28 cellular contexts compared by ENCODE assay signal in the genomic region with DNA sequence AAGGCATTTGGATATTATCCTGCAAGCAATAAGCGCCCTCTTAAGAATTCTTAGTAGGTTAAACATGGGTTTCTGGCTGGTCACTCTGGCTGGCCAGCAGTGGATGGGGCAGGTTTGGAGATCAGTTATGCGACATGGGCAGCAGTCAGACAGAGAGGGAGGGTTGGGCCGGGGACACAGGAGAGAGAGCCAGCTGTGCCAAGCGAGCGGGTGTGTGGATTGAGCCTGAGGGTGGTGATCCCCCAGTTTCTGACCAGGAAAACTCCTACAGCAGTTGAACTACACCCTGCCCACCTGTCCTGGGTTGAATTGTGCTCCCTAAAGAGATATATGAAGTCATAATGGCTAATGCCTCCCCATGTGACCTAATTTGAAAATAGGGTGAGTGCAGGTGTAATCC.
DNase-seq lines count a peak whose midpoint lies in the region; ATAC-seq, FAIRE-seq and TF ChIP-seq lines count a peak whose summit lies in the region.
"Had no signal": no experiment of that assay in that cellular context is flagged by ENCODE, and none has a peak within 500 bp of the region (broad histone marks: within the 10 kb centered on the region; RNA-seq: fewer than 3 reads in every experiment).

No MANE protein-coding gene starts in this region.

- no peak overlapping the region for H3K27ac ChIP-seq in right atrium auricular region
- H3K27ac ChIP-seq in esophagus muscularis mucosa (replicated peaks in 1 of 4): no peak overlapping the region
- H3K27ac ChIP-seq in pancreas: no peak overlapping the region
- no peak overlapping the region for H3K27ac ChIP-seq in WERI-Rb-1
- H3K27ac ChIP-seq: BLaER1 had no signal

- 91% methylated on average over 5 of the region's 5 CpGs for WGBS in esophagus muscularis mucosa
- 73 to 88% methylated on average over 5 of the region's 5 CpGs for WGBS in pancreas, 2 donors

- ATAC-seq in Right ventricle myocardium inferior: no peak
- ATAC-seq in pancreas: no peak
- ATAC-seq: GM12878 had no signal

- peaks cover 44% of the 10 kb centered on the region for H3K9me3 Mint-ChIP-seq in osteocyte (ENCODE audit: unreplicated experiment)

- H3K27ac Mint-ChIP-seq in osteocyte (ENCODE audit: unreplicated experiment): no peak overlapping the region
- H3K27ac Mint-ChIP-seq: CD4-positive, alpha-beta memory T cell; CD8-positive, alpha-beta memory T cell had no signal

- TF ChIP-seq CTCF in right atrium auricular region (IDR thresholded peaks at IDR 0.05): no peak
- TF ChIP-seq CTCF in esophagus muscularis mucosa (IDR thresholded peaks at IDR 0.05): no peak
- TF ChIP-seq CTCF in osteocyte (IDR thresholded peaks at IDR 0.05): no peak
- no peak for TF ChIP-seq CTCF in pancreas (IDR thresholded peaks at IDR 0.05)
- no peak for TF ChIP-seq CTCF in WERI-Rb-1 (IDR thresholded peaks at IDR 0.05; ENCODE audit: low read depth, low read length)

- FAIRE-seq in pancreas (lab: Jason Lieb, UNC): no peak
- FAIRE-seq: A204.1, GM12878, GM12892, GM18507 had no signal

- no peaks in the 10 kb centered on the region for H3K36me3 ChIP-seq in right atrium auricular region
- H3K36me3 ChIP-seq in esophagus muscularis mucosa: no peaks in the 10 kb centered on the region
- H3K36me3 ChIP-seq in pancreas: no peaks in the 10 kb centered on the region
- no peaks in the 10 kb centered on the region for H3K36me3 ChIP-seq in WERI-Rb-1
- H3K36me3 ChIP-seq: BE2C, BLaER1 had no signal

- H3K4me1 Mint-ChIP-seq in osteocyte (ENCODE audit: unreplicated experiment): no peaks in the 10 kb centered on the region
- H3K4me1 Mint-ChIP-seq: CD14-positive monocyte; CD4-positive, alpha-beta memory T cell; CD4-positive, CD25-positive, alpha-beta regulatory T cell; CD8-positive, alpha-beta memory T cell had no signal

- intact Hi-C loops in Right ventricle myocardium inferior (cut with DNase I): no loop called here
- intact Hi-C loops in esophagus muscularis mucosa (cut with DNase I): no loop called here
- intact Hi-C loops in pancreas (cut with DNase I): no loop called here

- H3K27me3 ChIP-seq in right atrium auricular region: no peaks in the 10 kb centered on the region
- H3K27me3 ChIP-seq in esophagus muscularis mucosa: peaks cover 0 to 9% (median 0%) of the 10 kb centered on the region in 4 donors
- peaks cover 0 to 5% (median 0%) of the 10 kb centered on the region in 4 donors for H3K27me3 ChIP-seq in pancreas
- no peaks in the 10 kb centered on the region for H3K27me3 ChIP-seq in WERI-Rb-1 (ENCODE audit: insufficient read depth, low read depth, severe bottlenecking)
- H3K27me3 ChIP-seq: BE2C, BLaER1 had no signal

- H3K9me3 ChIP-seq in right atrium auricular region (peaks cover 0 to 20% of the 10 kb centered on the region in 2 donors), esophagus muscularis mucosa (peaks cover 0 to 55% (median 12%) of the 10 kb centered on the region in 4 donors), pancreas (no peaks in the 10 kb centered on the region), WERI-Rb-1 (ENCODE audit: severe bottlenecking) (peaks cover 5% of the 10 kb centered on the region)
- H3K9me3 ChIP-seq: BE2C had no signal

- no peak overlapping the region for H3K4me3 Mint-ChIP-seq in osteocyte (ENCODE audit: unreplicated experiment)
- H3K4me3 Mint-ChIP-seq: CD14-positive monocyte; CD4-positive, alpha-beta memory T cell; CD4-positive, CD25-positive, alpha-beta regulatory T cell; CD8-positive, alpha-beta memory T cell had no signal

- no peak for TF ChIP-seq EP300 in esophagus muscularis mucosa (IDR thresholded peaks at IDR 0.05)

- H3K4me3 ChIP-seq in right atrium auricular region: no peak overlapping the region
- H3K4me3 ChIP-seq in esophagus muscularis mucosa: no peak overlapping the region
- H3K4me3 ChIP-seq in pancreas: no peak overlapping the region
- H3K4me3 ChIP-seq in WERI-Rb-1 (ENCODE audit: low read depth, low read length): no peak overlapping the region
- H3K4me3 ChIP-seq: BLaER1, GM12878 had no signal

- H3K27me3 Mint-ChIP-seq in osteocyte (ENCODE audit: unreplicated experiment): no peaks in the 10 kb centered on the region

- no peaks in the 10 kb centered on the region for H3K36me3 Mint-ChIP-seq in osteocyte (ENCODE audit: unreplicated experiment)
- H3K36me3 Mint-ChIP-seq: CD14-positive monocyte; CD4-positive, CD25-positive, alpha-beta regulatory T cell had no signal

- H3K4me1 ChIP-seq in right atrium auricular region (no peaks in the 10 kb centered on the region), esophagus muscularis mucosa (no peaks in the 10 kb centered on the region), pancreas (no peaks in the 10 kb centered on the region)
- H3K4me1 ChIP-seq: BE2C, BLaER1 had no signal

- DNase-seq in right atrium auricular region (ENCODE audit: low spot score) (peak; percentile 9), Right ventricle myocardium inferior (ENCODE audit: missing footprints) (no peak), esophagus muscularis mucosa (ENCODE audit: extremely low spot score) (peak; percentile 88), osteocyte (ENCODE audit: extremely low spot score, unreplicated experiment) (peak; percentile 38), midbrain (lab: John Stamatoyannopoulos, UW) (no peak), pancreas (no peak), WERI-Rb-1 (no peak)
- DNase-seq: 8988T; ACHN; BE2C; C1 segment of cervical spinal cord; CD4-positive, alpha-beta memory T cell; CD4-positive, CD25-positive, alpha-beta regulatory T cell; CD8-positive, alpha-beta memory T cell; COR-L47; DMS 273 treated with DMSO at 0.1 percent for 48 hours; DMS153; DMS53; DMS79; DND-41; EL; GDM1 had no signal

- no peak for TF ChIP-seq POLR2A in esophagus muscularis mucosa (IDR thresholded peaks at IDR 0.05; ENCODE audit: low read depth)

Comparison
In these comparisons a context has a peak if more than half of its experiments do, and no peak if none do; other contexts are left out.
1. DNase-seq: peak in right atrium auricular region (single experiment), esophagus muscularis mucosa (single experiment) and osteocyte (single experiment); none in Right ventricle myocardium inferior (single experiment), midbrain (single experiment), pancreas (0 of 6) and WERI-Rb-1 (single experiment).